In genomic region chr4:84585276-84585675, GRCh38 we compare ENCODE assay signal across 1 cellular context.
TF ChIP-seq lines count a peak whose summit lies in the region.

No MANE protein-coding gene starts in this region.

TF ChIP-seq in WTC11, 78 proteins besides CTCF, POLR2A, EP300 and RAD21 (continued from another document):
- TF ChIP-seq ZNF532 (CRISPR knock-in tag; IDR thresholded peaks at IDR 0.05; ENCODE audit: borderline replicate concordance): no peak
- TF ChIP-seq AR (CRISPR knock-in tag; IDR thresholded peaks at IDR 0.05): no peak
